23 cellular contexts compared by ENCODE assay signal in genomic region chr9:108683245-108683644, GRCh38.
DNase-seq lines count a peak whose midpoint lies in the region; ATAC-seq and TF ChIP-seq lines count a peak whose summit lies in the region.
"Had no signal": no experiment of that assay in that cellular context is flagged by ENCODE, and none has a peak within 500 bp of the region (broad histone marks: within the 10 kb centered on the region; RNA-seq: fewer than 3 reads in every experiment).

No MANE protein-coding gene starts in this region.

- H3K4me3 Mint-ChIP-seq in GM23338 = no peak overlapping the region
- H3K4me3 Mint-ChIP-seq in CD8-positive, alpha-beta T cell = no peak overlapping the region
- H3K4me3 Mint-ChIP-seq: CD14-positive monocyte; CD4-positive, alpha-beta T cell; HFFc6 had no signal

- H3K36me3 Mint-ChIP-seq in GM23338 (ENCODE audit: low read depth) = no peaks in the 10 kb centered on the region
- H3K36me3 Mint-ChIP-seq in CD8-positive, alpha-beta T cell = no peaks in the 10 kb centered on the region
- H3K36me3 Mint-ChIP-seq: CD14-positive monocyte had no signal

- H3K4ac ChIP-seq in trophoblast cell (ENCODE audit: low read depth, low read length) = no peak overlapping the region

- H3K4me2 ChIP-seq in GM23338 (no peak overlapping the region), trophoblast cell (ENCODE audit: low read length) (no peak overlapping the region)
- H3K4me2 ChIP-seq: A549; BLaER1 treated with 17β-estradiol and CSF1 and Interleukin-3, amounts not matched to agents 10 nM and 100 nM had no signal

- H4K91ac ChIP-seq in trophoblast cell (ENCODE audit: low read depth, low read length) = no peak overlapping the region

- peak overlapping the region; percentile 52 for H2BK12ac ChIP-seq in trophoblast cell (ENCODE audit: low read length)

- no CpG with 5 or more reads among the region's 5 CpGs for WGBS in trophoblast cell (ENCODE audit: extremely low coverage, insufficient coverage, insufficient read length)

- H2AFZ ChIP-seq in GM23338 (peak overlapping the region; percentile 54), trophoblast cell (ENCODE audit: insufficient read depth, low read length, poor library complexity) (no peak overlapping the region)

- CTCF ChIA-PET in CD8-positive, alpha-beta T cell (lab: Charles Lee) = interaction anchor here (1.6 kb wide), 1 partner anchor 15 kb away, joined by 3 read pairs; no protein-coding TSS in a partner anchor

- no peak for TF ChIP-seq CTCF in GM23338 (conservative IDR thresholded peaks at IDR 0.05; ENCODE audit: low read depth in 2 of 2)
- no peak for TF ChIP-seq CTCF in uterus (IDR thresholded peaks at IDR 0.05)
- no peak for TF ChIP-seq CTCF in CD8-positive, alpha-beta T cell (IDR thresholded peaks at IDR 0.05)

- no peaks in the 10 kb centered on the region for H3K79me1 ChIP-seq in trophoblast cell (ENCODE audit: low read length)

- H3K79me2 ChIP-seq in GM23338 (replicated peaks; ENCODE audit: insufficient read depth) (no peaks in the 10 kb centered on the region), trophoblast cell (ENCODE audit: control insufficient read depth, insufficient read depth, low read length, poor library complexity) (no peaks in the 10 kb centered on the region)

- POLR2A ChIA-PET in CD8-positive, alpha-beta T cell (lab: Charles Lee) = no interaction called here

- H3K9me3 Mint-ChIP-seq in GM23338 = peaks cover 14% of the 10 kb centered on the region; the same call in 2 of the 3 replicates
- peaks cover 12% of the 10 kb centered on the region for H3K9me3 Mint-ChIP-seq in CD8-positive, alpha-beta T cell

- H3K27ac Mint-ChIP-seq in GM23338 = no peak overlapping the region
- H3K27ac Mint-ChIP-seq in CD8-positive, alpha-beta T cell = no peak overlapping the region
- H3K27ac Mint-ChIP-seq: CD4-positive, alpha-beta T cell; HFFc6 had no signal

- peaks cover 3% of the 10 kb centered on the region for H3K27me3 Mint-ChIP-seq in GM23338 (ENCODE audit: insufficient read depth, low read depth, poor library complexity)
- no peaks in the 10 kb centered on the region for H3K27me3 Mint-ChIP-seq in CD8-positive, alpha-beta T cell (ENCODE audit: low read depth)

- no peaks in the 10 kb centered on the region for H4K20me1 ChIP-seq in GM23338 (replicated peaks; ENCODE audit: insufficient read depth)
- H4K20me1 ChIP-seq: BLaER1 treated with 17β-estradiol and CSF1 and Interleukin-3, amounts not matched to agents 10 nM and 100 nM had no signal

- intact Hi-C loops in uterus (cut with DNase I; ENCODE audit: low total_unique reads) = no loop called here
- intact Hi-C loops in CD8-positive, alpha-beta T cell (cut with DNase I, micrococcal nuclease) = no loop called here

- H3K4me1 ChIP-seq in GM23338 (ENCODE audit: insufficient read depth) = no peaks in the 10 kb centered on the region
- peaks cover 0 to 2% of the 10 kb centered on the region in 2 experiments for H3K4me1 ChIP-seq in trophoblast cell (ENCODE audit: control insufficient read depth in 1 of 2, insufficient read depth in 2 of 2, low read length in 2 of 2)
- H3K4me1 ChIP-seq in uterus = no peaks in the 10 kb centered on the region
- H3K4me1 ChIP-seq in CD8-positive, alpha-beta T cell (ENCODE audit: insufficient read depth, low read length) = no peaks in the 10 kb centered on the region
- H3K4me1 ChIP-seq: A549; BE2C; BLaER1 treated with 17β-estradiol and CSF1 and Interleukin-3, amounts not matched to agents 10 nM and 100 nM; HAP-1 had no signal

- H3F3A ChIP-seq in GM23338 (replicated peaks; ENCODE audit: low read depth) = no peaks in the 10 kb centered on the region

- no peak overlapping the region for H2BK120ac ChIP-seq in trophoblast cell (ENCODE audit: insufficient read depth, low read length, poor library complexity)

- no peaks in the 10 kb centered on the region for H3K36me3 ChIP-seq in GM23338 (ENCODE audit: insufficient read depth)
- H3K36me3 ChIP-seq in trophoblast cell (ENCODE audit: control insufficient read depth in 1 of 2, insufficient read depth in 2 of 2, low read length in 2 of 2) = no peaks in the 10 kb centered on the region
- no peaks in the 10 kb centered on the region for H3K36me3 ChIP-seq in uterus
- H3K36me3 ChIP-seq in CD8-positive, alpha-beta T cell (ENCODE audit: insufficient read depth, low read length) = no peaks in the 10 kb centered on the region
- H3K36me3 ChIP-seq: BE2C; BLaER1 treated with 17β-estradiol and CSF1 and Interleukin-3, amounts not matched to agents 10 nM and 100 nM; HAP-1 had no signal

- TF ChIP-seq POLR2A in uterus (IDR thresholded peaks at IDR 0.05) = no peak

- no peak overlapping the region for H3K14ac ChIP-seq in trophoblast cell (ENCODE audit: low read length)

- H3K9ac ChIP-seq in trophoblast cell (ENCODE audit: low read length) = no peak overlapping the region
- H3K9ac ChIP-seq: BLaER1 treated with 17β-estradiol and CSF1 and Interleukin-3, amounts not matched to agents 10 nM and 100 nM had no signal

- DNase-seq in GM23338 (ENCODE audit: low spot score) (no peak), ecto neural progenitor cell (ENCODE audit: low spot score) (peak; percentile 19), islet precursor cell (peak; percentile 29), trophoblast cell (no peak), uterus (no peak)
- DNase-seq in CD8-positive, alpha-beta T cell = no peak
- DNase-seq: 8988T; ACHN; AML-193; BE2C; Calu3; CD4-positive, alpha-beta T cell; COR-L47; DMS53; DMS79 treated with DMSO at 0.1 percent for 48 hours; GF-D8; GOT3; HFFc6 had no signal

- H3K23ac ChIP-seq in trophoblast cell (ENCODE audit: low read length) = no peak overlapping the region

- H3K9me3 ChIP-seq in trophoblast cell (ENCODE audit: insufficient read depth, low read depth, low read length) = no peaks in the 10 kb centered on the region
- no peaks in the 10 kb centered on the region for H3K9me3 ChIP-seq in uterus
- H3K9me3 ChIP-seq in CD8-positive, alpha-beta T cell (ENCODE audit: low read length) = no peaks in the 10 kb centered on the region
- H3K9me3 ChIP-seq: BE2C, HAP-1 had no signal

- no peak overlapping the region for H2BK5ac ChIP-seq in trophoblast cell (ENCODE audit: low read depth, low read length, poor library complexity)

- H4K12ac ChIP-seq in trophoblast cell (ENCODE audit: low read depth, low read length) = no peak overlapping the region

- H3K4me3 ChIP-seq in GM23338 (no peak overlapping the region), trophoblast cell (ENCODE audit: low read depth, low read length) (no peak overlapping the region), uterus (no peak overlapping the region)
- no peak overlapping the region for H3K4me3 ChIP-seq in CD8-positive, alpha-beta T cell (ENCODE audit: low read depth, low read length)
- H3K4me3 ChIP-seq: A549; BLaER1 treated with 17β-estradiol and CSF1 and Interleukin-3, amounts not matched to agents 10 nM and 100 nM; HAP-1 had no signal

- H4K8ac ChIP-seq in trophoblast cell (ENCODE audit: low read depth, low read length) = no peak overlapping the region

- no peak overlapping the region for H2AK5ac ChIP-seq in trophoblast cell (ENCODE audit: low read length)

- peaks cover 7% of the 10 kb centered on the region for H3K4me1 Mint-ChIP-seq in GM23338
- no peaks in the 10 kb centered on the region for H3K4me1 Mint-ChIP-seq in CD8-positive, alpha-beta T cell (ENCODE audit: low read depth)
- H3K4me1 Mint-ChIP-seq: CD14-positive monocyte had no signal

- H3K27me3 ChIP-seq in GM23338 (ENCODE audit: insufficient read depth) = no peaks in the 10 kb centered on the region
- H3K27me3 ChIP-seq in trophoblast cell (ENCODE audit: insufficient read depth, low read length) = no peaks in the 10 kb centered on the region
- no peaks in the 10 kb centered on the region for H3K27me3 ChIP-seq in uterus
- no peaks in the 10 kb centered on the region for H3K27me3 ChIP-seq in CD8-positive, alpha-beta T cell (ENCODE audit: insufficient read depth, low read length)
- H3K27me3 ChIP-seq: BE2C; BLaER1 treated with 17β-estradiol and CSF1 and Interleukin-3, amounts not matched to agents 10 nM and 100 nM had no signal

- no peak overlapping the region for H3K18ac ChIP-seq in trophoblast cell (ENCODE audit: low read length)

- no peak for ATAC-seq in GM23338
- ATAC-seq in HG02588 (IDR thresholded peaks at IDR 0.05; ENCODE audit: unreplicated experiment) = no peak
- no peak for ATAC-seq in CD8-positive, alpha-beta T cell
- ATAC-seq: A549 had no signal

- H3K27ac ChIP-seq in GM23338 (ENCODE audit: low read depth) = no peak overlapping the region
- H3K27ac ChIP-seq in trophoblast cell (ENCODE audit: low read depth, low read length) = no peak overlapping the region
- H3K27ac ChIP-seq in uterus = no peak overlapping the region
- no peak overlapping the region for H3K27ac ChIP-seq in CD8-positive, alpha-beta T cell (ENCODE audit: low read depth, low read length)
- H3K27ac ChIP-seq: A549; BLaER1 treated with 17β-estradiol and CSF1 and Interleukin-3, amounts not matched to agents 10 nM and 100 nM had no signal

- H3K9me2 ChIP-seq in GM23338 (ENCODE audit: insufficient read depth) = peaks cover 3% of the 10 kb centered on the region; the same call in 1 of the 2 replicates

TF ChIP-seq in GM23338, 12 proteins besides CTCF, POLR2A, EP300 and RAD21 (continues in another document):
- no peak for TF ChIP-seq CREB1 (CRISPR knock-in tag; IDR thresholded peaks at IDR 0.05; ENCODE audit: low read depth)
- TF ChIP-seq ETS1 (IDR thresholded peaks at IDR 0.05) = no peak

Comparison
In these comparisons a context has a peak if more than half of its experiments do, and no peak if none do; other contexts are left out.
1. DNase-seq: peak in ecto neural progenitor cell (single experiment) and islet precursor cell (single experiment); none in GM23338 (single experiment), trophoblast cell (0 of 2), uterus (0 of 2) and CD8-positive, alpha-beta T cell (0 of 7).